8 cellular contexts compared by ENCODE assay signal in the genomic region with DNA sequence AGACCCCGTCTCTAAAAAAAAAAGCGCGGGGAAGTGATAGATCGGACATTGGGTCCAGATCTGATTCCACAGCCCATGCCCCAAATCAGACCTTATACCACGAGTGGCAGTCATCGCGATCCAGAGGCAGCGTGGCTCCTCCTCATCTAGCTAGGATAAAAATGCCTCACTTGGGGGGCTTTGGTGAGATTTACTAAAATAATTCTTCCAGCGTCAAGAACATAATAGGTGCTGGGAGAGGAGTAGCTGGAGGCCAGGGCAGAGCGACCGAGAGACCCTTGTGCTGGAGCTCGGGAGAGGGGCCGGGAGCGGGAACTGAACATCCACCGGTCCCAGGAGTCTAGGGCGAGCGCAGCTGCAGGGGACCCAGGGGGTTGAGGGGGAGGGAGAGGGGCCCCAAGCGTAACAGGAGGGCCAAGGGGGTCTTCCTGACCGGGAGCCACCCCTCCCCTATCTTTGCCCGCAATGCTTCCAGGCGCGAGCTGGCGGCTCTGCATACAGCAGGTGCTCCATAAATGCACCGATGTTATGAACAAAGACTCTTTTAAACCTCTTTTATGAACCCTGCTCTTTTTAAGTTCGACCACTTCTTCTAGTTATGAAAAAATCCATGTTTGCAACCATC. TPM values are rescaled to one million over a fixed set of nuclear protein-coding genes. Genes with fewer than 3 reads are reported as not detected.
A peak's percentile ranks its signal among the peaks of the same experiment; 100 is the strongest.
DNase-seq lines count a peak whose midpoint lies in the region; ATAC-seq, FAIRE-seq and TF ChIP-seq lines count a peak whose summit lies in the region.

No MANE protein-coding gene starts in this region.

- intact Hi-C loops in colonic mucosa (cut with DNase I) = no loop called here

- ATAC-seq in CD4-positive, CD25-positive, alpha-beta regulatory T cell (ENCODE audit: low read depth in 2 of 2) = no peak

- peaks cover 20% of the 10 kb centered on the region for H3K27me3 Mint-ChIP-seq in CD4-positive, CD25-positive, alpha-beta regulatory T cell
- peaks cover 60% of the 10 kb centered on the region for H3K27me3 Mint-ChIP-seq in neural progenitor cell (ENCODE audit: insufficient read depth, low read depth)

- H3K4me1 Mint-ChIP-seq in CD4-positive, CD25-positive, alpha-beta regulatory T cell = peaks cover 11 to 51% (median 29%) of the 10 kb centered on the region in 4 donors
- peaks cover 32% of the 10 kb centered on the region for H3K4me1 Mint-ChIP-seq in neural progenitor cell

- TF ChIP-seq CTCF in NB4 (IDR thresholded peaks at IDR 0.05; ENCODE audit: low read depth, low read length) = no peak
- TF ChIP-seq CTCF in colonic mucosa (IDR thresholded peaks at IDR 0.05) = no peak
- TF ChIP-seq CTCF in neural progenitor cell (IDR thresholded peaks at IDR 0.05) = no peak

- H4K20me1 ChIP-seq in neural progenitor cell (ENCODE audit: low read depth) = peaks cover 61% of the 10 kb centered on the region

- H3K4me3 Mint-ChIP-seq in CD4-positive, CD25-positive, alpha-beta regulatory T cell = peak overlapping the region; percentile 88 to 99 (median 94)
- H3K4me3 Mint-ChIP-seq in neural progenitor cell = peak overlapping the region; percentile 59

- no peak overlapping the region for H3K4me2 ChIP-seq in neural progenitor cell

- peaks cover 25% of the 10 kb centered on the region for H3F3A ChIP-seq in neural progenitor cell (ENCODE audit: low read depth)

- peaks cover 56% of the 10 kb centered on the region for H3K4me1 ChIP-seq in CD4-positive, CD25-positive, alpha-beta regulatory T cell (ENCODE audit: control insufficient read depth, insufficient read depth, low read length, poor library complexity, severe bottlenecking)
- peaks cover 7% of the 10 kb centered on the region for H3K4me1 ChIP-seq in colonic mucosa
- peaks cover 10% of the 10 kb centered on the region for H3K4me1 ChIP-seq in neural progenitor cell

- no peaks in the 10 kb centered on the region for H3K36me3 Mint-ChIP-seq in CD4-positive, CD25-positive, alpha-beta regulatory T cell
- no peaks in the 10 kb centered on the region for H3K36me3 Mint-ChIP-seq in neural progenitor cell

- TF ChIP-seq POLR2A in NB4 (IDR thresholded peaks at IDR 0.05; ENCODE audit: extremely low read depth, insufficient read length) = no peak
- TF ChIP-seq POLR2A in GM12891 (IDR thresholded peaks at IDR 0.05; ENCODE audit: low read depth, low read length) = no peak

- peak overlapping the region; percentile 91 to 97 (median 93) for H3K27ac Mint-ChIP-seq in CD4-positive, CD25-positive, alpha-beta regulatory T cell
- no peak overlapping the region for H3K27ac Mint-ChIP-seq in neural progenitor cell

- H3K79me2 ChIP-seq in neural progenitor cell (ENCODE audit: low read depth) = no peaks in the 10 kb centered on the region

- no peaks in the 10 kb centered on the region for H3K9me3 ChIP-seq in CD4-positive, CD25-positive, alpha-beta regulatory T cell (ENCODE audit: control insufficient read depth in 2 of 2, low read length in 2 of 2)
- no peaks in the 10 kb centered on the region for H3K9me3 ChIP-seq in colonic mucosa
- H3K9me3 ChIP-seq in neural progenitor cell (ENCODE audit: low read depth) = no peaks in the 10 kb centered on the region

- H3K9me3 Mint-ChIP-seq in CD4-positive, CD25-positive, alpha-beta regulatory T cell = no peaks in the 10 kb centered on the region
- no peaks in the 10 kb centered on the region for H3K9me3 Mint-ChIP-seq in neural progenitor cell

- peak overlapping the region; percentile 36 for H3K27ac ChIP-seq in CD4-positive, CD25-positive, alpha-beta regulatory T cell (ENCODE audit: insufficient read depth, low read length, poor library complexity, severe bottlenecking)
- H3K27ac ChIP-seq in colonic mucosa = peak overlapping the region; percentile 89
- no peak overlapping the region for H3K27ac ChIP-seq in neural progenitor cell

- peak overlapping the region; percentile 87 for H3K4me3 ChIP-seq in CD4-positive, CD25-positive, alpha-beta regulatory T cell (ENCODE audit: low read depth, low read length)
- H3K4me3 ChIP-seq in NB4 (ENCODE audit: low read depth, low read length) = peak overlapping the region; percentile 62
- H3K4me3 ChIP-seq in colonic mucosa = peak overlapping the region; percentile 44
- no peak overlapping the region for H3K4me3 ChIP-seq in neural progenitor cell

- H2AFZ ChIP-seq in neural progenitor cell (replicated peaks) = no peak overlapping the region

- no peaks in the 10 kb centered on the region for H3K27me3 ChIP-seq in CD4-positive, CD25-positive, alpha-beta regulatory T cell (ENCODE audit: control insufficient read depth, insufficient read depth, low read length)
- H3K27me3 ChIP-seq in colonic mucosa (no peaks in the 10 kb centered on the region), neural progenitor cell (peaks cover 100% of the 10 kb centered on the region)

- DNase-seq in CD4-positive, CD25-positive, alpha-beta regulatory T cell = peak in 1 of 3 donors; percentile 18
- DNase-seq in NB4 (ENCODE audit: low read depth) (no peak), colonic mucosa (no peak), neural progenitor cell (ENCODE audit: low spot score) (no peak), GM12891 (ENCODE audit: insufficient read length, low spot score) (no peak), AG08395 (ENCODE audit: low spot score) (no peak), NCI-H1105 treated with DMSO at 0.1 percent for 48 hours (lab: John Stamatoyannopoulos, UW) (no peak), iPS-NIHi11 (ENCODE audit: low spot score) (no peak)

- no peak for FAIRE-seq in GM12891 (lab: Jason Lieb, UNC)

- H3K9ac ChIP-seq in colonic mucosa (ENCODE audit: low read depth in 2 of 2, low read length in 2 of 2) (peak overlapping the region in 1 of 2 donors; percentile 85), neural progenitor cell (no peak overlapping the region)

- H3K36me3 ChIP-seq in CD4-positive, CD25-positive, alpha-beta regulatory T cell (ENCODE audit: control insufficient read depth, insufficient read depth, low read length) = no peaks in the 10 kb centered on the region
- H3K36me3 ChIP-seq in colonic mucosa = no peaks in the 10 kb centered on the region
- H3K36me3 ChIP-seq in neural progenitor cell = no peaks in the 10 kb centered on the region

TF ChIP-seq in GM12891, 5 proteins besides CTCF, POLR2A, EP300 and RAD21:
- TF ChIP-seq POU2F2 (IDR thresholded peaks at IDR 0.05; ENCODE audit: low read depth, low read length) = no peak
- TF ChIP-seq PAX5 (IDR thresholded peaks at IDR 0.05; ENCODE audit: insufficient read depth, low read length, severe bottlenecking) = no peak
- no peak for TF ChIP-seq TAF1 (IDR thresholded peaks at IDR 0.05; ENCODE audit: low read depth, low read length)
- no peak for TF ChIP-seq SPI1 (IDR thresholded peaks at IDR 0.05; ENCODE audit: low read depth, low read length)
- no peak for TF ChIP-seq POLR2AphosphoS5 (IDR thresholded peaks at IDR 0.05; ENCODE audit: low read depth, low read length)
TF ChIP-seq in GM12891: peak in this region for 0.

RNA-seq across cellular contexts. Expression of gene CPT1A, which starts 0.8 kb away (rescaled TPM):
- 16.7 TPM for total RNA-seq in CD4-positive, CD25-positive, alpha-beta regulatory T cell
- 1 to 10 TPM in 3 of 4 donors, under 1 TPM in 1; 0.32 to 4.5 (median 3.1) TPM for polyA plus RNA-seq in CD4-positive, CD25-positive, alpha-beta regulatory T cell
- total RNA-seq in colonic mucosa = 100 to 1,000 TPM; 197 to 213 TPM
- total RNA-seq in neural progenitor cell (ENCODE audit: low replicate concordance) = 0.64 and 0.90 TPM in 2 replicates
- polyA plus RNA-seq in GM12891 (2012; ENCODE audit: low read depth, missing spikeins) = 2.4 TPM

Comparison
In these comparisons a context has a peak if more than half of its experiments do, and no peak if none do; other contexts are left out.
1. RNA of gene CPT1A, which starts 0.8 kb away (total RNA-seq): 197 to 213 TPM in colonic mucosa; 16.7 TPM in CD4-positive, CD25-positive, alpha-beta regulatory T cell (single experiment) and 0.64 to 0.90 TPM in neural progenitor cell; every median in the first group is over 10 times any median in the second.